ENCODE assay signal across 14 cellular contexts in the genomic region with DNA sequence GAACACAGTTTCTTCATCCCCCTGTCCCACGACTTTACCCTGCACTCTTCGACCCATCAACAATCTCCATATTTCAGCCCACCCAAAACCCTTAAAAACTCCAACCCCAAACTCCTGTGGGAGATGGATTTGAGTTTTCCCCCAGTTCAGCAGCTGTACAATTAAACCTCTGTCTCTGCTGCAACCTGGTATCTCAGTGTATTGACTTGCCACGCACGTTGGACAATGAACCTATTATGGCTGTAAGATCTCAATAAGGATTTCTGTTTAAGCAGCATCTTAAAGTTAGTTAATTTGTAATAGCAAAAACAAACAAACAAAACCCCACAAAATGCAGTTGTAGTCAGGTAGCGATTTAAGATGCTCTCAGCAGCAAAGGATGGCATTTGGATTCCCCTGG.
A peak's percentile ranks its signal among the peaks of the same experiment; 100 is the strongest.
DNase-seq lines count a peak whose midpoint lies in the region; TF ChIP-seq lines count a peak whose summit lies in the region.
"Had no signal": no experiment of that assay in that cellular context is flagged by ENCODE, and none has a peak within 500 bp of the region (broad histone marks: within the 10 kb centered on the region; RNA-seq: fewer than 3 reads in every experiment).

No MANE protein-coding gene starts in this region.

- no TSS peak for BruUV-seq in Calu3 (replicated peaks; lab: Mats Ljungman, UMichigan)

- TF ChIP-seq POLR2A in vagina (IDR thresholded peaks at IDR 0.05) = no peak

- no peaks in the 10 kb centered on the region for H3K27me3 ChIP-seq in vagina

- intact Hi-C loops in Calu3 (cut with micrococcal nuclease; ENCODE audit: unreplicated experiment) (loop anchor here (2.0 kb wide), 1 partner anchor 34 kb away; no protein-coding TSS in a partner anchor), vagina (cut with DNase I) (no loop called here)

- no peaks in the 10 kb centered on the region for H3K9me3 ChIP-seq in vagina
- H3K9me3 ChIP-seq: Caco-2 had no signal

- H3K27ac ChIP-seq in vagina = peak overlapping the region; percentile 22

- no peak overlapping the region for H3K4me3 ChIP-seq in vagina

- peak overlapping the region; percentile 65 for H3K27ac Mint-ChIP-seq in Calu3 (ENCODE audit: unreplicated experiment)

- H3K27me3 Mint-ChIP-seq in Calu3 (ENCODE audit: unreplicated experiment) = no peaks in the 10 kb centered on the region
- H3K27me3 Mint-ChIP-seq: CD4-positive, alpha-beta memory T cell had no signal

- peak overlapping the region; percentile 49 for H3K4me3 Mint-ChIP-seq in Calu3 (ENCODE audit: low read depth, unreplicated experiment)
- H3K4me3 Mint-ChIP-seq: CD4-positive, alpha-beta memory T cell had no signal

- peaks cover 56% of the 10 kb centered on the region for H3K4me1 ChIP-seq in vagina
- H3K4me1 ChIP-seq: Caco-2 had no signal

- H3K4me1 Mint-ChIP-seq in Calu3 (ENCODE audit: low read depth, unreplicated experiment) = peaks cover 56% of the 10 kb centered on the region

- DNase-seq in COLO829 (ENCODE audit: low spot score) (peak; percentile 71), Calu3 (peak; percentile 10), foreskin melanocyte (peak; percentile 68), vagina (ENCODE audit: extremely low spot score in 2 of 2) (no peak), DMS53 (lab: John Stamatoyannopoulos, UW) (no peak), NCI-H2081 (lab: John Stamatoyannopoulos, UW) (no peak)
- DNase-seq: C1 segment of cervical spinal cord; Caco-2; CD4-positive, alpha-beta memory T cell; DMS 273 treated with DMSO at 0.1 percent for 48 hours; DMS79 treated with DMSO at 0.1 percent for 48 hours; GF-D8; GOT3; HCEC 1CT had no signal

- H3K9me3 Mint-ChIP-seq in Calu3 (ENCODE audit: low read depth, unreplicated experiment) = peaks cover 5% of the 10 kb centered on the region
- H3K9me3 Mint-ChIP-seq: CD4-positive, alpha-beta memory T cell had no signal

- H3K36me3 ChIP-seq in vagina = peaks cover 0 to 9% of the 10 kb centered on the region in 2 donors

- CTCF ChIA-PET in Calu3 (lab: Charles Lee) = interaction anchor here (1.6 kb wide), 1 partner anchor 17 kb away, joined by 3 read pairs; no protein-coding TSS in a partner anchor

- no peak for TF ChIP-seq CTCF in Calu3 (IDR thresholded peaks at IDR 0.05; ENCODE audit: unreplicated experiment)
- TF ChIP-seq CTCF in vagina (IDR thresholded peaks at IDR 0.05) = no peak

- H3K36me3 Mint-ChIP-seq in Calu3 (ENCODE audit: insufficient read depth, unreplicated experiment) = no peaks in the 10 kb centered on the region

Comparison
In these comparisons a context has a peak if more than half of its experiments do, and no peak if none do; other contexts are left out.
1. DNase-seq: peak in COLO829 (single experiment), Calu3 (single experiment) and foreskin melanocyte (single experiment); none in vagina (0 of 2), DMS53 (single experiment) and NCI-H2081 (0 of 2).